ENCODE assay signal across 8 cellular contexts in the genomic region with DNA sequence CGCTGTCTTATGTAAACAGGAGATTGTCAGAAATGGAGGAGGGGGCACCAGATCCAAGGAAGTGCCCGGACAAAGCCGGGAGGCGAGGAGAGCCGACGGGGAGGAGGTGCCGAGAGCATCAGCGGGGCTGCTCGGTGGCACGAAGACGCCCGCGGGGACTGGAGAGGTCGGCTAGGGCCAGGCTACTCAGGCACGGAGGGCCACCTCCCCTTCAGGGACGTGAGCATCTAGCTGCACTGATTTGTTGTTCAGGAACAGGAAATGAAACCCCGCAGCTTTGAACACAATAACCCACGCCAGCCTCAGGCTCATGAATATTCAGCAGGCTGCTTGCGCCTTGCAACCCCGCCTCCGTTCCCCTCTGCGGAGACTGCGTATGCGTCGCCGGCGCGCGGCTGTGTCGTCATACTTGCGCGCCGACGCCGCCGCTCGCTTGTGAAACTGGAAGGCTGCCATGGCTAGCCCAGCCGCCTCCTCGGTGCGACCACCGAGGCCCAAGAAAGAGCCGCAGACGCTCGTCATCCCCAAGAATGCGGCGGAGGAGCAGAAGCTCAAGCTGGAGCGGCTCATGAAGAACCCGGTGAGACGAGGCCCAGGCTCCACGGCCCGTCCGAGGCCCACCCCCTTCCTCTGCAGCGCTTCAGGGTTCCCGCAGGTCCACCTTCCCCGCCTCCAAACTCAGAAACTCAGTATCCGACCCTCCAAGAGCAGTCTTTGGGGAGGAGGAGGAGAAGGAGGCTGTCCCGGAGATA. TPM values are rescaled to one million over a fixed set of nuclear protein-coding genes. Genes with fewer than 3 reads are reported as not detected.
DNase-seq lines count a peak whose midpoint lies in the region; ATAC-seq and TF ChIP-seq lines count a peak whose summit lies in the region.

PRKRIP1 (plus strand) TSS at position 406 of the 752 bp plus-strand sequence; CDS start at position 455, 49 bp downstream.

- no peaks in the 10 kb centered on the region for H3K9me3 ChIP-seq in left lung

- peak within 1 kb of the TSS; percentile 84 to 86 for H3K27ac ChIP-seq in left lung

- peaks cover 6 to 16% of the 10 kb centered on the region in 2 donors for H3K4me1 ChIP-seq in left lung

- H3K27me3 ChIP-seq in left lung: no peaks in the 10 kb centered on the region

- peaks cover 0 to 41% of the 10 kb centered on the region in 2 donors for H3K36me3 ChIP-seq in left lung

- ATAC-seq in GM19395 (IDR thresholded peaks at IDR 0.05; ENCODE audit: unreplicated experiment) (peak; percentile 99), HG03558 (IDR thresholded peaks at IDR 0.05; ENCODE audit: extremely low read depth, unreplicated experiment) (peak; percentile 96), left lung (peak; percentile 96)

- intact Hi-C loops in left lung (cut with DNase I): no loop called here

- H3K4me3 ChIP-seq in left lung: peak within 1 kb of the TSS; percentile 94 to 95

- DNase-seq in C1 segment of cervical spinal cord (lab: John Stamatoyannopoulos, UW) (peak; percentile 17 to 91 (median 82)), NCI-H748 treated with DMSO at 0.1 percent for 48 hours (lab: John Stamatoyannopoulos, UW) (peak; percentile 88), dedifferentiated amniotic fluid mesenchymal stem cell (ENCODE audit: extremely low spot score) (peak; percentile 90), left lung (peak; percentile 90)
- DNase-seq in activated CD4-positive, alpha-beta T cell treated with anti-CD3 and anti-CD28 coated beads, Interleukin-2, amount 50 U/mL, for 1 hour: peak; percentile 77
- peak; percentile 78 for DNase-seq in stimulated activated CD4-positive, alpha-beta T cell treated with anti-CD3 and anti-CD28 coated beads, Interleukin-2, amount 100 ng/mL, for 4 hours (ENCODE audit: low read depth)

- TF ChIP-seq CTCF in left lung (IDR thresholded peaks at IDR 0.05): no peak

RNA-seq across cellular contexts. Expression of gene PRKRIP1, which starts in this region (rescaled TPM):
- total RNA-seq in left lung: 10 to 100 TPM; 17.1 to 18.8 TPM

Comparison
In these comparisons a context has a peak if more than half of its experiments do, and no peak if none do; other contexts are left out.
1. Peak in every context shown above with its lines: DNase-seq, ATAC-seq, H3K4me3 ChIP-seq and H3K27ac ChIP-seq.